In the genomic region with DNA sequence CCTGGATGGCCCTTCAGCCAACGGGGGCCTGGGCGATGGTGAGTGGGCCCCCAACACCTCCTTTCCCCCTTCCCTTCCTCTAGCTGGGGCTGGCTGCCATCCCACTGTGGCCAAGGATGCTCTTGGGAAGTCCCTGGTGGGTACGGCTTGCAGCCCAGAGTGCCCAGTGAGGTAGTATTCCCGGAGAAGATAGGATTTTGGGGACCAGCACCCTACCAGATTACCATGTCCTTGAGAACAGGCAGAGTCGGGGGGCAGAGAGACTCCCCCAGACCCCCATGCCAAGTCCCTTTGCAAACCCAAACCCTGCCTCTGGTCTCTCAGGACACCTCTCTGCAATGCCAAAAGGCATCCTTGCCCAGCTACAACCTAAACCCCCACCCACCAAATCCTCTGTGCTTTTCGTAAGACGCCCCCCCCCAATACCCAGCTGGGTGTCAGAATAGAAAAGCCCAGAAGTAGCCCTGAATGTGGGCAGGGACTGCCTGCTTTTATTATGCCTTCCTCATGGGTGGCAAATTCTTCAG, we compare ENCODE assay signal across 1 cellular context.
TF ChIP-seq lines count a peak whose summit lies in the region.

No MANE protein-coding gene starts in this region.

TF ChIP-seq in IMR-90, 13 proteins besides CTCF, POLR2A, EP300 and RAD21:
- TF ChIP-seq CHD1 (IDR thresholded peaks at IDR 0.05; ENCODE audit: low read depth, low read length) = no peak
- TF ChIP-seq MXI1 (IDR thresholded peaks at IDR 0.05; ENCODE audit: borderline replicate concordance, low read depth, low read length) = no peak
- no peak for TF ChIP-seq MAZ (IDR thresholded peaks at IDR 0.05; ENCODE audit: borderline replicate concordance, low read depth, low read length)
- TF ChIP-seq RFX5 (IDR thresholded peaks at IDR 0.05; ENCODE audit: low read depth, low read length) = no peak
- no peak for TF ChIP-seq SMC3 (IDR thresholded peaks at IDR 0.05; ENCODE audit: low read depth, low read length)
- TF ChIP-seq MAFK (IDR thresholded peaks at IDR 0.05; ENCODE audit: low read depth, low read length) = no peak
- no peak for TF ChIP-seq NFE2L2 (IDR thresholded peaks at IDR 0.05; ENCODE audit: low read depth, low read length)
- TF ChIP-seq, protein P1, sequence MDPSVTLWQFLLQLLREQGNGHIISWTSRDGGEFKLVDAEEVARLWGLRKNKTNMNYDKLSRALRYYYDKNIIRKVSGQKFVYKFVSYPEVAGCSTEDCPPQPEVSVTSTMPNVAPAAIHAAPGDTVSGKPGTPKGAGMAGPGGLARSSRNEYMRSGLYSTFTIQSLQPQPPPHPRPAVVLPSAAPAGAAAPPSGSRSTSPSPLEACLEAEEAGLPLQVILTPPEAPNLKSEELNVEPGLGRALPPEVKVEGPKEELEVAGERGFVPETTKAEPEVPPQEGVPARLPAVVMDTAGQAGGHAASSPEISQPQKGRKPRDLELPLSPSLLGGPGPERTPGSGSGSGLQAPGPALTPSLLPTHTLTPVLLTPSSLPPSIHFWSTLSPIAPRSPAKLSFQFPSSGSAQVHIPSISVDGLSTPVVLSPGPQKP (IDR thresholded peaks at IDR 0.05; ENCODE audit: borderline replicate concordance, low read depth, low read length) = no peak
- no peak for TF ChIP-seq CEBPB (IDR thresholded peaks at IDR 0.05; ENCODE audit: low read depth, low read length)
- TF ChIP-seq FOS (IDR thresholded peaks at IDR 0.05; ENCODE audit: low read depth, low read length) = no peak
- TF ChIP-seq, protein P2, sequence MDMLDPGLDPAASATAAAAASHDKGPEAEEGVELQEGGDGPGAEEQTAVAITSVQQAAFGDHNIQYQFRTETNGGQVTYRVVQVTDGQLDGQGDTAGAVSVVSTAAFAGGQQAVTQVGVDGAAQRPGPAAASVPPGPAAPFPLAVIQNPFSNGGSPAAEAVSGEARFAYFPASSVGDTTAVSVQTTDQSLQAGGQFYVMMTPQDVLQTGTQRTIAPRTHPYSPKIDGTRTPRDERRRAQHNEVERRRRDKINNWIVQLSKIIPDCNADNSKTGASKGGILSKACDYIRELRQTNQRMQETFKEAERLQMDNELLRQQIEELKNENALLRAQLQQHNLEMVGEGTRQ (IDR thresholded peaks at IDR 0.05; ENCODE audit: low read depth, low read length) = no peak
- TF ChIP-seq BHLHE40 (IDR thresholded peaks at IDR 0.05; ENCODE audit: low read depth, low read length) = no peak
- no peak for TF ChIP-seq RCOR1 (IDR thresholded peaks at IDR 0.05; ENCODE audit: insufficient replicate concordance, low read length)
